In genomic region chr6:106106276-106107042, GRCh38 we compare ENCODE assay signal across 30 cellular contexts. TPM values are rescaled to one million over a fixed set of nuclear protein-coding genes. Genes with fewer than 3 reads are reported as not detected.
A peak's percentile ranks its signal among the peaks of the same experiment; 100 is the strongest.
DNase-seq lines count a peak whose midpoint lies in the region; ATAC-seq lines count a peak whose summit lies in the region.
"Had no signal": no experiment of that assay in that cellular context is flagged by ENCODE, and none has a peak within 500 bp of the region (broad histone marks: within the 10 kb centered on the region; RNA-seq: fewer than 3 reads in every experiment).

No MANE protein-coding gene starts in this region.

- peaks cover 16% of the 10 kb centered on the region for H3K36me3 ChIP-seq in CD8-positive, alpha-beta memory T cell (ENCODE audit: insufficient read depth, low read length)
- H3K36me3 ChIP-seq: adrenal gland, ovary had no signal

- no peak overlapping the region for H3K27ac ChIP-seq in CD8-positive, alpha-beta memory T cell (ENCODE audit: low read depth, low read length)
- H3K27ac ChIP-seq: A549, adrenal gland, foreskin keratinocyte, ovary, skin epidermis, tibial artery had no signal

- POLR2A ChIA-PET in activated CD4-positive, alpha-beta T cell treated with anti-CD3 and anti-CD28 coated beads, Interleukin-2, amount 10 ng/mL, durations not matched to agents 7 days and 5 days (lab: Charles Lee): no interaction called here
- POLR2A ChIA-PET in CD8-positive, alpha-beta memory T cell (lab: Charles Lee): no interaction called here
- POLR2A ChIA-PET in activated CD4-positive, alpha-beta memory T cell treated with anti-CD3 and anti-CD28 coated beads, Interleukin-2, amount 10 ng/mL, durations not matched to agents 7 days and 5 days (lab: Charles Lee): interaction anchor here (1.1 to 11.7 kb wide), 9 partner anchors 8 to 117 kb away, joined by 4 to 241 read pairs (median 25); no protein-coding TSS in a partner anchor

- no peak for DNase-seq in activated CD4-positive, alpha-beta T cell treated with anti-CD3 and anti-CD28 coated beads, Interleukin-2, amount 10 ng/mL, durations not matched to agents 7 days and 5 days
- no peak for DNase-seq in activated CD4-positive, alpha-beta T cell treated with anti-CD3 and anti-CD28 coated beads for 1 hour
- no peak for DNase-seq in CD8-positive, alpha-beta memory T cell
- no peak for DNase-seq in activated CD4-positive, alpha-beta memory T cell treated with anti-CD3 and anti-CD28 coated beads, Interleukin-2, amount 10 ng/mL, durations not matched to agents 7 days and 5 days
- DNase-seq in immature natural killer cell (no peak), MV-4-11 (lab: John Stamatoyannopoulos, UW) (no peak)
- no peak for DNase-seq in activated naive CD4-positive, alpha-beta T cell treated with anti-CD3 and anti-CD28 coated beads, Interleukin-2, amount 50 U/mL, for 72 hours (ENCODE audit: low spot score in 2 of 2)
- DNase-seq: activated CD4-positive, CD25-positive, alpha-beta regulatory T cell; adrenal gland; Caco-2; DMS79 treated with DMSO at 0.1 percent for 48 hours; effector CD8-positive, alpha-beta T cell; foreskin keratinocyte; GF-D8; mucosa of descending colon; NCI-H1417; NCI-H2081; NCI-H2227 treated with DMSO at 0.1 percent for 48 hours; NCI-H526 treated with DMSO at 0.1 percent for 48 hours; nephron progenitor cell; ovary; retina; SW 1271; tibial artery had no signal

- H3K27me3 Mint-ChIP-seq in activated CD4-positive, alpha-beta T cell treated with anti-CD3 and anti-CD28 coated beads, Interleukin-2, amount 10 ng/mL, durations not matched to agents 7 days and 5 days: no peaks in the 10 kb centered on the region
- H3K27me3 Mint-ChIP-seq in CD8-positive, alpha-beta memory T cell: no peaks in the 10 kb centered on the region
- H3K27me3 Mint-ChIP-seq in activated CD4-positive, alpha-beta memory T cell treated with anti-CD3 and anti-CD28 coated beads, Interleukin-2, amount 10 ng/mL, durations not matched to agents 7 days and 5 days: no peaks in the 10 kb centered on the region
- H3K27me3 Mint-ChIP-seq in immature natural killer cell (ENCODE audit: low read depth in 3 of 3): peaks cover 2 to 15% (median 4%) of the 10 kb centered on the region in 3 donors

- no peak overlapping the region for H3K4me3 ChIP-seq in CD8-positive, alpha-beta memory T cell (ENCODE audit: low read length)
- H3K4me3 ChIP-seq: A549, adrenal gland, lung, mucosa of descending colon, ovary, skin epidermis, tibial artery had no signal

- peaks cover 46% of the 10 kb centered on the region for H3K4me1 ChIP-seq in CD8-positive, alpha-beta memory T cell (ENCODE audit: insufficient read depth, low read length)
- H3K4me1 ChIP-seq: adrenal gland, Caco-2 had no signal

- H3K4me3 Mint-ChIP-seq in activated CD4-positive, alpha-beta T cell treated with anti-CD3 and anti-CD28 coated beads, Interleukin-2, amount 10 ng/mL, durations not matched to agents 7 days and 5 days: no peak overlapping the region
- peak overlapping the region; percentile 62 to 98 (median 70) for H3K4me3 Mint-ChIP-seq in CD8-positive, alpha-beta memory T cell
- H3K4me3 Mint-ChIP-seq in activated CD4-positive, alpha-beta memory T cell treated with anti-CD3 and anti-CD28 coated beads, Interleukin-2, amount 10 ng/mL, durations not matched to agents 7 days and 5 days: peak overlapping the region; percentile 27
- peak overlapping the region; percentile 67 to 99 (median 75) for H3K4me3 Mint-ChIP-seq in immature natural killer cell
- H3K4me3 Mint-ChIP-seq: brain, nephron progenitor cell had no signal

- peaks cover 64% of the 10 kb centered on the region for H3K4me1 Mint-ChIP-seq in activated CD4-positive, alpha-beta T cell treated with anti-CD3 and anti-CD28 coated beads, Interleukin-2, amount 10 ng/mL, durations not matched to agents 7 days and 5 days
- H3K4me1 Mint-ChIP-seq in CD8-positive, alpha-beta memory T cell: peaks cover 77 to 96% (median 96%) of the 10 kb centered on the region in 3 donors
- H3K4me1 Mint-ChIP-seq in activated CD4-positive, alpha-beta memory T cell treated with anti-CD3 and anti-CD28 coated beads, Interleukin-2, amount 10 ng/mL, durations not matched to agents 7 days and 5 days: peaks cover 87% of the 10 kb centered on the region
- H3K4me1 Mint-ChIP-seq in immature natural killer cell: peaks cover 96 to 100% of the 10 kb centered on the region in 2 donors

- no peaks in the 10 kb centered on the region for H3K27me3 ChIP-seq in CD8-positive, alpha-beta memory T cell (ENCODE audit: insufficient read depth, low read length, poor library complexity, severe bottlenecking)
- H3K27me3 ChIP-seq: foreskin keratinocyte, ovary had no signal

- H3K9me3 ChIP-seq in CD8-positive, alpha-beta memory T cell (ENCODE audit: low read length): no peaks in the 10 kb centered on the region
- H3K9me3 ChIP-seq: A549, adrenal gland, Caco-2, mucosa of descending colon, ovary, tibial artery had no signal

- no peaks in the 10 kb centered on the region for H3K9me3 Mint-ChIP-seq in activated CD4-positive, alpha-beta T cell treated with anti-CD3 and anti-CD28 coated beads, Interleukin-2, amount 10 ng/mL, durations not matched to agents 7 days and 5 days
- no peaks in the 10 kb centered on the region for H3K9me3 Mint-ChIP-seq in CD8-positive, alpha-beta memory T cell
- no peaks in the 10 kb centered on the region for H3K9me3 Mint-ChIP-seq in activated CD4-positive, alpha-beta memory T cell treated with anti-CD3 and anti-CD28 coated beads, Interleukin-2, amount 10 ng/mL, durations not matched to agents 7 days and 5 days
- H3K9me3 Mint-ChIP-seq in immature natural killer cell: no peaks in the 10 kb centered on the region
- H3K9me3 Mint-ChIP-seq in activated naive CD4-positive, alpha-beta T cell treated with anti-CD3 and anti-CD28 coated beads, Interleukin-2, amount 50 U/mL, for 72 hours: peaks cover 0 to 5% of the 10 kb centered on the region in 2 donors
- H3K9me3 Mint-ChIP-seq: nephron progenitor cell had no signal

- no peak for ATAC-seq in GM19351 (IDR thresholded peaks at IDR 0.05; ENCODE audit: unreplicated experiment)
- ATAC-seq in activated naive CD4-positive, alpha-beta T cell treated with anti-CD3 and anti-CD28 coated beads, Interleukin-2, amount 50 U/mL, for 72 hours: no peak
- ATAC-seq: A549, esophagus mucosa, foreskin keratinocyte, mucosa of descending colon had no signal

- CTCF ChIA-PET in activated CD4-positive, alpha-beta T cell treated with anti-CD3 and anti-CD28 coated beads, Interleukin-2, amount 10 ng/mL, durations not matched to agents 7 days and 5 days (lab: Charles Lee): interaction anchor here (0.6 to 1.6 kb wide), 2 partner anchors 11 to 118 kb away, joined by 3 read pairs; no protein-coding TSS in a partner anchor
- CTCF ChIA-PET in CD8-positive, alpha-beta memory T cell (lab: Charles Lee): interaction anchor here (0.6 to 1.9 kb wide), 6 partner anchors 11 to 117 kb away, joined by 3 to 6 read pairs (median 4); no protein-coding TSS in a partner anchor
- CTCF ChIA-PET in activated CD4-positive, alpha-beta memory T cell treated with anti-CD3 and anti-CD28 coated beads, Interleukin-2, amount 10 ng/mL, durations not matched to agents 7 days and 5 days (lab: Charles Lee): interaction anchor here (3.1 kb wide), 1 partner anchor 117 kb away, joined by 13 read pairs; no protein-coding TSS in a partner anchor

- H3K36me3 Mint-ChIP-seq in activated CD4-positive, alpha-beta T cell treated with anti-CD3 and anti-CD28 coated beads, Interleukin-2, amount 10 ng/mL, durations not matched to agents 7 days and 5 days (ENCODE audit: low read depth): peaks cover 71% of the 10 kb centered on the region
- peaks cover 24 to 74% (median 63%) of the 10 kb centered on the region in 3 donors for H3K36me3 Mint-ChIP-seq in CD8-positive, alpha-beta memory T cell
- H3K36me3 Mint-ChIP-seq in activated CD4-positive, alpha-beta memory T cell treated with anti-CD3 and anti-CD28 coated beads, Interleukin-2, amount 10 ng/mL, durations not matched to agents 7 days and 5 days (ENCODE audit: low read depth): peaks cover 93% of the 10 kb centered on the region
- peaks cover 59 to 77% (median 67%) of the 10 kb centered on the region in 3 donors for H3K36me3 Mint-ChIP-seq in immature natural killer cell
- H3K36me3 Mint-ChIP-seq in activated naive CD4-positive, alpha-beta T cell treated with anti-CD3 and anti-CD28 coated beads, Interleukin-2, amount 50 U/mL, for 72 hours: peaks cover 26 to 28% of the 10 kb centered on the region in 2 donors
- H3K36me3 Mint-ChIP-seq: brain had no signal

- peak overlapping the region; percentile 34 for H3K27ac Mint-ChIP-seq in activated CD4-positive, alpha-beta T cell treated with anti-CD3 and anti-CD28 coated beads, Interleukin-2, amount 10 ng/mL, durations not matched to agents 7 days and 5 days
- peak overlapping the region; percentile 16 to 93 (median 84) for H3K27ac Mint-ChIP-seq in CD8-positive, alpha-beta memory T cell
- H3K27ac Mint-ChIP-seq in activated CD4-positive, alpha-beta memory T cell treated with anti-CD3 and anti-CD28 coated beads, Interleukin-2, amount 10 ng/mL, durations not matched to agents 7 days and 5 days: peak overlapping the region; percentile 52
- H3K27ac Mint-ChIP-seq in immature natural killer cell: peak overlapping the region; percentile 83 to 94 (median 90)
- H3K27ac Mint-ChIP-seq in activated naive CD4-positive, alpha-beta T cell treated with anti-CD3 and anti-CD28 coated beads, Interleukin-2, amount 50 U/mL, for 72 hours: no peak overlapping the region
- H3K27ac Mint-ChIP-seq: brain had no signal

RNA-seq across cellular contexts. Expression of gene PRDM1, which starts 20.3 kb away (rescaled TPM):
- 10 to 100 TPM; 27.1 to 30.8 TPM for total RNA-seq in activated CD4-positive, alpha-beta T cell treated with anti-CD3 and anti-CD28 coated beads, Interleukin-2, amount 10 ng/mL, durations not matched to agents 7 days and 5 days
- total RNA-seq in CD8-positive, alpha-beta memory T cell: 10 to 100 TPM; 88.2 to 90.7 TPM
- 79.8 TPM for polyA plus RNA-seq in CD8-positive, alpha-beta memory T cell
- total RNA-seq in activated CD4-positive, alpha-beta memory T cell treated with anti-CD3 and anti-CD28 coated beads, Interleukin-2, amount 10 ng/mL, durations not matched to agents 7 days and 5 days: 100 to 1,000 TPM; 112 to 115 TPM
- 10 to 100 TPM; 25.3 to 77.0 (median 33.0) TPM for polyA plus RNA-seq in immature natural killer cell
- 10 to 100 TPM in 1 of 2 donors, 1 to 10 TPM in 1; 7.7 to 12.5 TPM for total RNA-seq in activated naive CD4-positive, alpha-beta T cell treated with anti-CD3 and anti-CD28 coated beads, Interleukin-2, amount 50 U/mL, for 72 hours

Comparison
In these comparisons a context has a peak if more than half of its experiments do, and no peak if none do; other contexts are left out.
1. H3K27ac Mint-ChIP-seq: peak in activated CD4-positive, alpha-beta T cell treated with anti-CD3 and anti-CD28 coated beads, Interleukin-2, amount 10 ng/mL, durations not matched to agents 7 days and 5 days (single experiment), CD8-positive, alpha-beta memory T cell (8 of 8), activated CD4-positive, alpha-beta memory T cell treated with anti-CD3 and anti-CD28 coated beads, Interleukin-2, amount 10 ng/mL, durations not matched to agents 7 days and 5 days (single experiment) and immature natural killer cell (6 of 6); none in activated naive CD4-positive, alpha-beta T cell treated with anti-CD3 and anti-CD28 coated beads, Interleukin-2, amount 50 U/mL, for 72 hours (0 of 2).